In genomic region chr2:113890253-113891235, GRCh38 we compare ENCODE assay signal across 8 cellular contexts. TPM values are rescaled to one million over a fixed set of nuclear protein-coding genes. Genes with fewer than 3 reads are reported as not detected.
DNase-seq lines count a peak whose midpoint lies in the region; ATAC-seq and FAIRE-seq lines count a peak whose summit lies in the region.

No MANE protein-coding gene starts in this region.

- H3K4me1 ChIP-seq in mucosa of rectum (ENCODE audit: control insufficient read depth in 2 of 2, insufficient read depth in 2 of 2, low read length in 2 of 2), result peaks cover 16 to 48% of the 10 kb centered on the region in 2 donors

- ATAC-seq in HG03060 (IDR thresholded peaks at IDR 0.05; ENCODE audit: low read depth, unreplicated experiment), result peak; percentile 22

- H3K9me3 ChIP-seq in mucosa of rectum (ENCODE audit: control insufficient read depth in 2 of 2, low read length in 2 of 2), result no peaks in the 10 kb centered on the region

- H3K27me3 ChIP-seq in mucosa of rectum (ENCODE audit: control insufficient read depth in 2 of 2, insufficient read depth in 2 of 2, low read length in 2 of 2), result no peaks in the 10 kb centered on the region

- H3K36me3 ChIP-seq in mucosa of rectum (ENCODE audit: control insufficient read depth in 2 of 2, insufficient read depth in 2 of 2, low read length in 2 of 2), result no peaks in the 10 kb centered on the region

- FAIRE-seq in GM18507 (lab: Jason Lieb, UNC), result peak; percentile 89

- H3K4me3 ChIP-seq in mucosa of rectum (ENCODE audit: low read length in 2 of 2), result peak overlapping the region; percentile 96 to 100

- DNase-seq in A172 (ENCODE audit: low spot score) (peak; percentile 84), GM18507 (ENCODE audit: extremely low spot score, insufficient read length, low read depth) (no peak), NOMO-1 treated with dmso at 0.1 percent for 144 hours (lab: John Stamatoyannopoulos, UW; ENCODE audit: unreplicated experiment) (peak; percentile 78), epithelial cell of prostate (ENCODE audit: low read depth, low spot score) (no peak)
- DNase-seq in activated CD8-positive, alpha-beta memory T cell treated with anti-CD3 and anti-CD28 coated beads, Interleukin-2, amount 50 U/mL, for 48 hours, result peak; percentile 82
- DNase-seq in stimulated activated CD8-positive, alpha-beta memory T cell treated with anti-CD3 and anti-CD28 coated beads, Interleukin-4, amount 100 ng/mL, for 48 hours, result peak; percentile 79

- peak overlapping the region; percentile 95 for H3K27ac ChIP-seq in epithelial cell of prostate
- peak overlapping the region; percentile 98 to 100 for H3K27ac ChIP-seq in mucosa of rectum (ENCODE audit: low read depth in 2 of 2, low read length in 2 of 2)

- peak overlapping the region; percentile 97 to 98 for H3K9ac ChIP-seq in mucosa of rectum (ENCODE audit: low read depth in 1 of 2, low read length in 2 of 2)

RNA-seq across cellular contexts. Expression of gene ACTR3, which starts 0.7 kb away (rescaled TPM):
- 402 and 425 TPM in 2 replicates for total RNA-seq in A172 (2014; rRNA removed; shearing (Covaris generic))

Comparison
In these comparisons a context has a peak if more than half of its experiments do, and no peak if none do; other contexts are left out.
1. DNase-seq: peak in A172 (single experiment), NOMO-1 treated with dmso at 0.1 percent for 144 hours (single experiment), activated CD8-positive, alpha-beta memory T cell treated with anti-CD3 and anti-CD28 coated beads, Interleukin-2, amount 50 U/mL, for 48 hours (single experiment) and stimulated activated CD8-positive, alpha-beta memory T cell treated with anti-CD3 and anti-CD28 coated beads, Interleukin-4, amount 100 ng/mL, for 48 hours (single experiment); none in GM18507 (single experiment) and epithelial cell of prostate (single experiment).